Comparison of ENCODE assay signal across 1 cellular context in genomic region chr7:54542920-54543539, GRCh38.
TF ChIP-seq lines count a peak whose summit lies in the region.

No MANE protein-coding gene starts in this region.

TF ChIP-seq in A549, 52 proteins besides CTCF, POLR2A, EP300 and RAD21 (continued from another document):
- TF ChIP-seq REST (IDR thresholded peaks at IDR 0.05), result peak; percentile 39; the same call in 1 of the 2 replicates
